In genomic region chr6:161639772-161640171, GRCh38 we compare ENCODE assay signal across 22 cellular contexts.
"Had no signal": no experiment of that assay in that cellular context is flagged by ENCODE, and none has a peak within 500 bp of the region (broad histone marks: within the 10 kb centered on the region; RNA-seq: fewer than 3 reads in every experiment).

No MANE protein-coding gene starts in this region.

- ATAC-seq: activated T-cell treated with anti-CD3 and anti-CD28 coated beads, Interleukin-2, amount 50 U/mL, for 72 hours; gastrocnemius medialis had no signal

- H3K27me3 Mint-ChIP-seq: activated B cell treated with CpG ODN at 0.5 μM for 24 hours; activated CD4-positive, alpha-beta T cell treated with anti-CD3 and anti-CD28 coated beads, Interleukin-2, amount 10 ng/mL, durations not matched to agents 24 days and 14 days; activated naive CD8-positive, alpha-beta T cell; naive B cell had no signal

- H3K27ac ChIP-seq: brain microvascular endothelial cell, gastrocnemius medialis, neutrophil, skin epidermis, tibial nerve, vagina had no signal

- H3K9me3 Mint-ChIP-seq: activated B cell treated with CpG ODN at 0.5 μM for 24 hours had no signal

- DNase-seq: activated B cell treated with CpG ODN at 0.5 μM for 24 hours; activated CD4-positive, alpha-beta T cell treated with anti-CD3 and anti-CD28 coated beads, Interleukin-2, amount 10 ng/mL, durations not matched to agents 24 days and 14 days; activated CD8-positive, alpha-beta memory T cell treated with anti-CD3 and anti-CD28 coated beads, Interleukin-2, amount 50 U/mL, for 48 hours; activated gamma-delta T cell; activated T-cell treated with anti-CD3 and anti-CD28 coated beads, Interleukin-2, amount 50 U/mL, for 72 hours; amniotic stem cell; brain microvascular endothelial cell; cerebellar nuclear complex; dermis blood vessel endothelial cell; gastrocnemius medialis; naive B cell; posterior cingulate gyrus; stimulated activated CD4-positive, alpha-beta T cell treated with anti-CD3 and anti-CD28 coated beads, Interleukin-15, amount 100 ng/mL, for 24 hours; stimulated activated CD4-positive, alpha-beta T cell treated with anti-CD3 and anti-CD28 coated beads, Interleukin-4, amount 100 ng/mL, for 1 hour; stimulated activated naive CD4-positive, alpha-beta T cell; T-helper 2 cell had no signal

- H3K4me3 Mint-ChIP-seq: activated B cell treated with CpG ODN at 0.5 μM for 24 hours; activated CD4-positive, alpha-beta T cell treated with anti-CD3 and anti-CD28 coated beads, Interleukin-2, amount 10 ng/mL, durations not matched to agents 24 days and 14 days; activated naive CD8-positive, alpha-beta T cell; activated T-cell treated with anti-CD3 and anti-CD28 coated beads, Interleukin-2, amount 50 U/mL, for 72 hours had no signal

- H3K36me3 ChIP-seq: brain microvascular endothelial cell, gastrocnemius medialis, neutrophil, tibial nerve, vagina had no signal

- H3K27ac Mint-ChIP-seq: activated B cell treated with CpG ODN at 0.5 μM for 24 hours; activated CD4-positive, alpha-beta T cell treated with anti-CD3 and anti-CD28 coated beads, Interleukin-2, amount 10 ng/mL, durations not matched to agents 24 days and 14 days; activated naive CD8-positive, alpha-beta T cell; activated T-cell treated with anti-CD3 and anti-CD28 coated beads, Interleukin-2, amount 50 U/mL, for 72 hours; naive B cell had no signal

- H3K36me3 Mint-ChIP-seq: activated naive CD8-positive, alpha-beta T cell had no signal

- H3K4me3 ChIP-seq: gastrocnemius medialis, lung, skin epidermis, tibial nerve, vagina had no signal

- H3K4me1 ChIP-seq: gastrocnemius medialis, vagina had no signal

- H3K4me1 Mint-ChIP-seq: activated B cell treated with CpG ODN at 0.5 μM for 24 hours; activated CD4-positive, alpha-beta T cell treated with anti-CD3 and anti-CD28 coated beads, Interleukin-2, amount 10 ng/mL, durations not matched to agents 24 days and 14 days; naive B cell had no signal

- H3K9me3 ChIP-seq: gastrocnemius medialis, neutrophil, vagina had no signal

- H3K27me3 ChIP-seq: brain microvascular endothelial cell, gastrocnemius medialis, neutrophil, tibial nerve, vagina had no signal
